ENCODE assay signal across 16 cellular contexts in genomic region chr2:23411752-23412431, GRCh38. TPM values are rescaled to one million over a fixed set of nuclear protein-coding genes. Genes with fewer than 3 reads are reported as not detected.
DNase-seq lines count a peak whose midpoint lies in the region; ATAC-seq and TF ChIP-seq lines count a peak whose summit lies in the region.
"Had no signal": no experiment of that assay in that cellular context is flagged by ENCODE, and none has a peak within 500 bp of the region (broad histone marks: within the 10 kb centered on the region; RNA-seq: fewer than 3 reads in every experiment).

No MANE protein-coding gene starts in this region.

- no peaks in the 10 kb centered on the region for H3K4me1 ChIP-seq in right atrium auricular region
- H3K4me1 ChIP-seq: right lobe of liver had no signal

- H3K36me3 ChIP-seq in right atrium auricular region, result no peaks in the 10 kb centered on the region
- H3K36me3 ChIP-seq: right lobe of liver had no signal

- ATAC-seq in HG02623 (IDR thresholded peaks at IDR 0.05; ENCODE audit: unreplicated experiment), result no peak
- ATAC-seq: activated T-cell treated with anti-CD3 and anti-CD28 coated beads, Interleukin-2, amount 50 U/mL, for 4 hours; mucosa of descending colon; right lobe of liver had no signal

- H3K9me3 Mint-ChIP-seq in type B pancreatic cell, result no peaks in the 10 kb centered on the region
- H3K9me3 Mint-ChIP-seq: activated T-cell treated with anti-CD3 and anti-CD28 coated beads, Interleukin-2, amount 50 U/mL, for 4 hours; central memory CD8-positive, alpha-beta T cell had no signal

- H3K4me1 Mint-ChIP-seq in type B pancreatic cell (ENCODE audit: unreplicated experiment), result peaks cover 22% of the 10 kb centered on the region
- H3K4me1 Mint-ChIP-seq: central memory CD8-positive, alpha-beta T cell had no signal

- DNase-seq in HS-27A (ENCODE audit: low read depth), result peak; percentile 90
- DNase-seq in astrocyte of the hippocampus (ENCODE audit: low read depth, low spot score), result peak; percentile 67
- DNase-seq in right atrium auricular region (ENCODE audit: low spot score), result no peak
- DNase-seq in type B pancreatic cell (ENCODE audit: extremely low spot score, unreplicated experiment), result no peak
- DNase-seq in germinal center (ENCODE audit: low spot score), result no peak
- no peak for DNase-seq in NCI-H526 (lab: John Stamatoyannopoulos, UW)
- DNase-seq in middle frontal gyrus (ENCODE audit: extremely low spot score, low spot score), result no peak
- DNase-seq: activated T-cell treated with anti-CD3 and anti-CD28 coated beads, Interleukin-2, amount 50 U/mL, for 4 hours; DND-41; hippocampal formation; mucosa of descending colon; NCI-H2029; OCI-M1 had no signal

- no peaks in the 10 kb centered on the region for H3K9me3 ChIP-seq in right atrium auricular region
- H3K9me3 ChIP-seq: mucosa of descending colon, right lobe of liver had no signal

- no peak for TF ChIP-seq CTCF in right atrium auricular region (IDR thresholded peaks at IDR 0.05)
- no peak for TF ChIP-seq CTCF in type B pancreatic cell (conservative IDR thresholded peaks at IDR 0.05)

- no peak overlapping the region for H3K4me3 ChIP-seq in right atrium auricular region
- H3K4me3 ChIP-seq: mucosa of descending colon, right lobe of liver had no signal

- H3K4me3 Mint-ChIP-seq in type B pancreatic cell, result peak overlapping the region; percentile 10
- H3K4me3 Mint-ChIP-seq: activated T-cell treated with anti-CD3 and anti-CD28 coated beads, Interleukin-2, amount 50 U/mL, for 4 hours; central memory CD8-positive, alpha-beta T cell had no signal

- H3K27me3 Mint-ChIP-seq in type B pancreatic cell, result no peaks in the 10 kb centered on the region

- no peaks in the 10 kb centered on the region for H3K27me3 ChIP-seq in right atrium auricular region
- H3K27me3 ChIP-seq: right lobe of liver had no signal

- H3K27ac Mint-ChIP-seq in type B pancreatic cell, result peak overlapping the region; percentile 1

- H3K36me3 Mint-ChIP-seq in type B pancreatic cell, result peaks cover 11% of the 10 kb centered on the region

- H3K27ac ChIP-seq in right atrium auricular region, result peak overlapping the region; percentile 10 to 35
- H3K27ac ChIP-seq: right lobe of liver had no signal

RNA-seq across cellular contexts. Expression of gene KLHL29, which starts 26.9 kb away (rescaled TPM):
- total RNA-seq in right atrium auricular region (1 to 10 TPM; 2.0 to 4.2 TPM), type B pancreatic cell (ENCODE audit: low replicate concordance) (14.6 and 24.1 TPM in 2 replicates)

Comparison
In these comparisons a context has a peak if more than half of its experiments do, and no peak if none do; other contexts are left out.
1. DNase-seq: peak in HS-27A (single experiment) and astrocyte of the hippocampus (single experiment); none in right atrium auricular region (single experiment), type B pancreatic cell (single experiment), germinal center (single experiment), NCI-H526 (0 of 2) and middle frontal gyrus (single experiment).